ENCODE assay signal across 9 cellular contexts in the genomic region with DNA sequence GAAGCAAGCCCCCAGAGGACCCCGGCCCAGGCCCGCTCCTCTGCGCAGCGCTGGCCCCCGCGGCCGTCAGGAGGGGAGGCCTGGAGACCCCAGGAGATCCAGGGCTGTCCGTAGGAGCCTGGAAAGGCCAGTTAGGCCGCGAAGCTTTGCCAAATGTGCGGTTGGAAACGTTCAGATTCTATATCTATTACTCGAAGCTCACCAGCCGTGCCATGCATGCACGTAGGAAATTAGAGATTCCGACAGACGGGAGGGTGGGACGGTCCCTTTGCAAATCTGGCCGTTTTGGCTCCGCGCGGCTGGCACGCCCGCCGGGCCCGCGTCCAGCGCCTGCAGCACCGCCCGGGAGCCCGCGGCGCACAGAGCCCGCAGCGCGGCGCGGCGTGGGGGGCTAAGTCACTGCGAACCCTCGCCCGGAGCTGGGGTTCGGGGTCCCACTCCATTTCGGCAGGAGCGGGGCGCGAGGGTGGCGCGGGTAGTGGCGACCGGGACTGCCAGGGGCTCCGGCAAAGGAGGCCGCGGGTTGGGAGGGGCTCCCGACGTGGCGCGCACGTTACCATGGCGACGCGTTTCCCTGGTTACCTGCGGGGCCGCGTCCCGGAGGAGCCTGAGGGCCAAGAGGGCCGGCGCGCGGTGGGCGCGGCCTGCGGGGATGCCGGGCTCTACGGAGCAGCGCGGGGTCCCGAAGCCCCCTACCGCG.
DNase-seq lines count a peak whose midpoint lies in the region; ATAC-seq and TF ChIP-seq lines count a peak whose summit lies in the region.
"Had no signal": no experiment of that assay in that cellular context is flagged by ENCODE, and none has a peak within 500 bp of the region (broad histone marks: within the 10 kb centered on the region; RNA-seq: fewer than 3 reads in every experiment).

No MANE protein-coding gene starts in this region.

- 6% methylated on average over 68 to 72 of the region's 80 CpGs for WGBS in mesodermal cell (ENCODE audit: insufficient coverage in 2 of 2), 2 experiments

- no peak for TF ChIP-seq POLR2A in breast epithelium (IDR thresholded peaks at IDR 0.05)
- TF ChIP-seq POLR2A in uterus (IDR thresholded peaks at IDR 0.05) = no peak

- TF ChIP-seq CTCF in breast epithelium (IDR thresholded peaks at IDR 0.05) (no peak), MCF 10A (IDR thresholded peaks at IDR 0.05; ENCODE audit: unreplicated experiment) (no peak), coronary artery (IDR thresholded peaks at IDR 0.05) (no peak), uterus (IDR thresholded peaks at IDR 0.05) (no peak)

- ATAC-seq in HG03196 (IDR thresholded peaks at IDR 0.05; ENCODE audit: unreplicated experiment) = no peak
- no peak for ATAC-seq in GM18907 (IDR thresholded peaks at IDR 0.05; ENCODE audit: unreplicated experiment)

- no peaks in the 10 kb centered on the region for H3K27me3 Mint-ChIP-seq in MCF 10A (ENCODE audit: insufficient read depth, unreplicated experiment)

- H3K9me3 ChIP-seq in breast epithelium (no peaks in the 10 kb centered on the region), mesodermal cell (ENCODE audit: control insufficient read depth, low read length) (no peaks in the 10 kb centered on the region), uterus (no peaks in the 10 kb centered on the region)

- no peaks in the 10 kb centered on the region for H3K9me3 Mint-ChIP-seq in MCF 10A (ENCODE audit: unreplicated experiment)

- H3K4me1 Mint-ChIP-seq in MCF 10A (ENCODE audit: insufficient read depth, unreplicated experiment) = peaks cover 1% of the 10 kb centered on the region
- H3K4me1 Mint-ChIP-seq: naive B cell had no signal

- H3K27me3 ChIP-seq in breast epithelium (no peaks in the 10 kb centered on the region), uterus (no peaks in the 10 kb centered on the region)

- peak overlapping the region; percentile 36 to 74 (median 50) for H3K4me3 ChIP-seq in breast epithelium
- peak overlapping the region; percentile 64 for H3K4me3 ChIP-seq in coronary artery
- H3K4me3 ChIP-seq in mesodermal cell (ENCODE audit: extremely low read depth, insufficient read depth, low read length, poor library complexity, severe bottlenecking) = peak overlapping the region; percentile 45
- H3K4me3 ChIP-seq in uterus = peak overlapping the region; percentile 22 to 41

- H3K36me3 ChIP-seq in breast epithelium (no peaks in the 10 kb centered on the region), mesodermal cell (ENCODE audit: control insufficient read depth, insufficient read depth, low read length) (no peaks in the 10 kb centered on the region), uterus (no peaks in the 10 kb centered on the region)

- H3K27ac ChIP-seq in breast epithelium = no peak overlapping the region
- H3K27ac ChIP-seq in coronary artery = no peak overlapping the region
- no peak overlapping the region for H3K27ac ChIP-seq in mesodermal cell (ENCODE audit: low read depth, low read length, severe bottlenecking)
- H3K27ac ChIP-seq in uterus = no peak overlapping the region

- no TSS peak for BruUV-seq in MCF 10A (replicated peaks; lab: Mats Ljungman, UMichigan)

- H3K4me3 Mint-ChIP-seq in MCF 10A (ENCODE audit: unreplicated experiment) = no peak overlapping the region
- H3K4me3 Mint-ChIP-seq: naive B cell had no signal

- intact Hi-C loops in breast epithelium (cut with DNase I; ENCODE audit: low total_unique reads) (no loop called here), MCF 10A (cut with micrococcal nuclease) (no loop called here), uterus (cut with DNase I; ENCODE audit: low total_unique reads) (no loop called here)

- H3K36me3 Mint-ChIP-seq in MCF 10A (ENCODE audit: insufficient read depth, unreplicated experiment) = no peaks in the 10 kb centered on the region

- H3K27ac Mint-ChIP-seq in MCF 10A (ENCODE audit: low read depth, unreplicated experiment) = no peak overlapping the region
- H3K27ac Mint-ChIP-seq: naive B cell had no signal

- POLR2A ChIA-PET in MCF 10A (lab: Yijun Ruan, JAX) = no interaction called here

- H3K4me1 ChIP-seq in breast epithelium = no peaks in the 10 kb centered on the region
- H3K4me1 ChIP-seq in mesodermal cell (ENCODE audit: control insufficient read depth, insufficient read depth, low read length, poor library complexity, severe bottlenecking) = no peaks in the 10 kb centered on the region
- no peaks in the 10 kb centered on the region for H3K4me1 ChIP-seq in uterus

- DNase-seq in breast epithelium (ENCODE audit: low spot score in 2 of 2) = no peak
- no peak for DNase-seq in MCF 10A (ENCODE audit: unreplicated experiment)
- DNase-seq in coronary artery (ENCODE audit: low spot score) = no peak
- DNase-seq in uterus = peak in 1 of 2 donors; percentile 29
- DNase-seq in SIG-M5 treated with dmso at 0.1 percent for 504 hours (lab: John Stamatoyannopoulos, UW; ENCODE audit: unreplicated experiment) = no peak
- DNase-seq: naive B cell had no signal

- CTCF ChIA-PET in MCF 10A (lab: Yijun Ruan, JAX) = no interaction called here
